In genomic region chr2:175872716-175873115, GRCh38 we compare ENCODE assay signal across 16 cellular contexts.
DNase-seq lines count a peak whose midpoint lies in the region; ATAC-seq, FAIRE-seq and TF ChIP-seq lines count a peak whose summit lies in the region.
"Had no signal": no experiment of that assay in that cellular context is flagged by ENCODE, and none has a peak within 500 bp of the region (broad histone marks: within the 10 kb centered on the region; RNA-seq: fewer than 3 reads in every experiment).

No MANE protein-coding gene starts in this region.

- peaks cover 0 to 19% of the 10 kb centered on the region in 2 experiments; a peak in 1 of 4 replicates for H3K4me1 ChIP-seq in SK-N-SH (ENCODE audit: control insufficient read depth in 1 of 2, insufficient read depth in 2 of 2, low read depth in 1 of 2, low read length in 1 of 2)
- H3K4me1 ChIP-seq in CD8-positive, alpha-beta memory T cell (ENCODE audit: insufficient read depth, low read length), result no peaks in the 10 kb centered on the region
- H3K4me1 ChIP-seq: Caco-2, SJSA1 had no signal

- no peak for TF ChIP-seq EP300 in SK-N-SH (IDR thresholded peaks at IDR 0.05; ENCODE audit: borderline replicate concordance in 1 of 2, low read depth in 1 of 2, low read length in 1 of 2)

- no peak overlapping the region for H3K9ac ChIP-seq in SK-N-SH

- H3K4me3 ChIP-seq in AG04449 (ENCODE audit: low read depth, low read length), result no peak overlapping the region
- no peak overlapping the region for H3K4me3 ChIP-seq in SK-N-SH (ENCODE audit: low read depth in 2 of 2, low read length in 1 of 2)
- no peak overlapping the region for H3K4me3 ChIP-seq in CD8-positive, alpha-beta memory T cell (ENCODE audit: low read length)
- H3K4me3 ChIP-seq: SJSA1 had no signal

- H3K27me3 Mint-ChIP-seq in CD8-positive, alpha-beta memory T cell, result peaks cover 13 to 16% of the 10 kb centered on the region in 2 donors

- no peaks in the 10 kb centered on the region for H3K36me3 Mint-ChIP-seq in CD8-positive, alpha-beta memory T cell

- ATAC-seq in GM21576 (IDR thresholded peaks at IDR 0.05; ENCODE audit: unreplicated experiment) (no peak), GM21786 (IDR thresholded peaks at IDR 0.05; ENCODE audit: unreplicated experiment) (no peak)
- ATAC-seq: HCT116 had no signal

- H3K36me3 ChIP-seq in SK-N-SH (replicated peaks in 1 of 2; ENCODE audit: control insufficient read depth in 1 of 2, insufficient read depth in 2 of 2, low read length in 1 of 2), result no peaks in the 10 kb centered on the region
- H3K36me3 ChIP-seq in CD8-positive, alpha-beta memory T cell (ENCODE audit: insufficient read depth, low read length), result no peaks in the 10 kb centered on the region
- H3K36me3 ChIP-seq: SJSA1 had no signal

- H3K27ac ChIP-seq in SK-N-SH (ENCODE audit: low read depth in 2 of 2, low read length in 1 of 2), result 0 out of 4 replicates have a peak overlapping the region, but pooled peaks of 1 of the 2 experiments have one; percentile 32
- no peak overlapping the region for H3K27ac ChIP-seq in CD8-positive, alpha-beta memory T cell (ENCODE audit: low read depth, low read length)
- H3K27ac ChIP-seq: 22Rv1, C4-2B, SJSA1 had no signal

- H3K9me3 Mint-ChIP-seq in CD8-positive, alpha-beta memory T cell, result peaks cover 0 to 5% (median 0%) of the 10 kb centered on the region in 5 donors

- FAIRE-seq in RCC 7860 (lab: Jason Lieb, UNC), result no peak

- TF ChIP-seq RAD21 in SK-N-SH (IDR thresholded peaks at IDR 0.05; ENCODE audit: low read length), result no peak

- peak overlapping the region; percentile 51; the same call in 1 of the 2 replicates for H3K4me2 ChIP-seq in SK-N-SH

- H3K9me3 ChIP-seq in SK-N-SH, result no peaks in the 10 kb centered on the region
- no peaks in the 10 kb centered on the region for H3K9me3 ChIP-seq in CD8-positive, alpha-beta memory T cell (ENCODE audit: low read length)
- H3K9me3 ChIP-seq: Caco-2, SJSA1 had no signal

- no peaks in the 10 kb centered on the region for H3K9me2 ChIP-seq in SK-N-SH

- CTCF ChIA-PET in AG04449 (lab: Yijun Ruan, JAX), result no interaction called here
- CTCF ChIA-PET in SK-N-SH (lab: Yijun Ruan, JAX), result no interaction called here
- CTCF ChIA-PET in CD8-positive, alpha-beta memory T cell (lab: Charles Lee), result no interaction called here

- POLR2A ChIA-PET in AG04449 (lab: Yijun Ruan, JAX), result no interaction called here
- POLR2A ChIA-PET in SK-N-SH (lab: Yijun Ruan, JAX), result no interaction called here
- POLR2A ChIA-PET in CD8-positive, alpha-beta memory T cell (lab: Charles Lee), result no interaction called here

- DNase-seq in AG04449 (ENCODE audit: low read depth, low spot score), result peak; percentile 36
- DNase-seq in GM03348 (ENCODE audit: low spot score), result peak; percentile 40
- no peak for DNase-seq in SK-N-SH
- DNase-seq in dedifferentiated amniotic fluid mesenchymal stem cell (ENCODE audit: extremely low spot score), result peak; percentile 32
- no peak for DNase-seq in CD8-positive, alpha-beta memory T cell
- no peak for DNase-seq in RCC 7860 (ENCODE audit: low spot score)
- DNase-seq: Caco-2, DMS153, NCI-H187 treated with DMSO at 0.1 percent for 48 hours, NCI-H69 had no signal

- H3K79me2 ChIP-seq in SK-N-SH (ENCODE audit: insufficient read depth), result no peaks in the 10 kb centered on the region

- H3K4me3 Mint-ChIP-seq in CD8-positive, alpha-beta memory T cell, result no peak overlapping the region

- TF ChIP-seq CTCF in AG04449 (IDR thresholded peaks at IDR 0.05; ENCODE audit: insufficient read depth, low read length, missing control alignments), result no peak
- TF ChIP-seq CTCF in SK-N-SH (IDR thresholded peaks at IDR 0.05), result no peak

- no peaks in the 10 kb centered on the region for H4K20me1 ChIP-seq in SK-N-SH (ENCODE audit: insufficient read depth)

- no peak overlapping the region for H2AFZ ChIP-seq in SK-N-SH (ENCODE audit: low read depth)

- no peaks in the 10 kb centered on the region for H3K27me3 ChIP-seq in SK-N-SH (ENCODE audit: insufficient read depth)
- no peaks in the 10 kb centered on the region for H3K27me3 ChIP-seq in CD8-positive, alpha-beta memory T cell (ENCODE audit: insufficient read depth, low read length, poor library complexity, severe bottlenecking)

- H3K27ac Mint-ChIP-seq in CD8-positive, alpha-beta memory T cell, result no peak overlapping the region

- no peaks in the 10 kb centered on the region for H3F3A ChIP-seq in SK-N-SH (replicated peaks; ENCODE audit: insufficient read depth)

- no peaks in the 10 kb centered on the region for H3K4me1 Mint-ChIP-seq in CD8-positive, alpha-beta memory T cell

TF ChIP-seq in SK-N-SH, 30 proteins besides CTCF, POLR2A, EP300 and RAD21:
- no peak for TF ChIP-seq RFX5 (IDR thresholded peaks at IDR 0.05; ENCODE audit: low read length)
- no peak for TF ChIP-seq IRF3 (IDR thresholded peaks at IDR 0.05; ENCODE audit: low read depth, low read length)
- TF ChIP-seq TCF12 (IDR thresholded peaks at IDR 0.05), result 0 out of 2 replicates have a peak, but pooled peaks have one; percentile 15
- no peak for TF ChIP-seq SIN3A (IDR thresholded peaks at IDR 0.05; ENCODE audit: borderline replicate concordance, low read depth, low read length)
- TF ChIP-seq ZBTB33 (IDR thresholded peaks at IDR 0.05; ENCODE audit: borderline replicate concordance, low read depth), result no peak
- TF ChIP-seq TAF1 (IDR thresholded peaks at IDR 0.05; ENCODE audit: borderline replicate concordance, low read depth, low read length), result no peak
- peak; percentile 44; the same call in 1 of the 2 replicates for TF ChIP-seq NFIC (IDR thresholded peaks at IDR 0.05; ENCODE audit: borderline replicate concordance)

Comparison
In these comparisons a context has a peak if more than half of its experiments do, and no peak if none do; other contexts are left out.
1. DNase-seq: peak in AG04449 (single experiment), GM03348 (single experiment) and dedifferentiated amniotic fluid mesenchymal stem cell (single experiment); none in SK-N-SH (single experiment), CD8-positive, alpha-beta memory T cell (0 of 5) and RCC 7860 (single experiment).